Comparison of ENCODE assay signal across 8 cellular contexts in the genomic region with DNA sequence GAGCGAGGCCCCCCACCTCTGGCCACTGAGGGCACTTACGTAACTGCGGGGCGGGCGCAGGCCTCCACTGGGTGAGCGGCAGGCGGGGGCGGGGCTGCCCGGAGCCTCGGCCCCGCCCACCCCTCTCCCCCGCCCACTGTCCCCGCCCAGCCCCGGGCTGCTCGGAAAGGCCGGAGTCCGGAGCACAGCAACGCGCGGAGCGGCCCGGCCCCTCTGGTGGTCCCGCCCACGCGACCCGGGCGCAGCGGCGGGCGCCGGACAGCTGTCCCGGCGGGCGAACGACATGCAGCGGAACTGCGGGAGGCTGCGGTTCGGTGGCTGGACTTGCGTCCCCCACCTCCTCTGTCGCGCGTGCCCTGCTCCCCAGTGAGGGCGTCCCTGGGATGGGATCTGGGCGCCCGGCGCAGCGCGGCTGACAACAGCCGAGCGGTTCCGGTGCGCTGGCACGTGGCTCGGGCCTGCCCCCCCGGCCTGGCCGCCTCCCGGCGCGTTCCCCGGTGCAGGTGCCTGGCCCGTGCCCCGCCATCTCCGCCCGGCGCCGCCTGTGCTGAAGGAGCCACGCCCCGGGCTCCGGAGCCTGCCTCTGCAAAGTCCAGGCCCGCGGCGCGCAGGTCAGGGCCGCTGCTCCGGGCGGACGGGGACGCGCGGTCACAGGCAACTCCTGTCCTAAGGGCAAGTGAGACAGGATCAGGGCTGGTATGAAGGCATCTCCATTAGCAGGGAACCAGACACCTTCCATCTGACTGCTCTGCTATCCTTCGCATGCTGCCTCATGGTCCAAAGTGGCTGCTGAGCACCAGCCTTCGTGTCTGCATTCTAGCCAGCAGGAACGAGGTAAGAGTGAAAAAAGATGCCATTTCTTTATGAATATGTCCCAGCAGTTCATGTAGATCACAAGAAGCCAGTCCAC. TPM values are rescaled to one million over a fixed set of nuclear protein-coding genes. Genes with fewer than 3 reads are reported as not detected.
DNase-seq lines count a peak whose midpoint lies in the region; ATAC-seq and TF ChIP-seq lines count a peak whose summit lies in the region.
"Had no signal": no experiment of that assay in that cellular context is flagged by ENCODE, and none has a peak within 500 bp of the region (broad histone marks: within the 10 kb centered on the region; RNA-seq: fewer than 3 reads in every experiment).

No MANE protein-coding gene starts in this region.

- WGBS in trophoblast cell (ENCODE audit: extremely low coverage, insufficient coverage, insufficient read length) = no CpG with 5 or more reads among the region's 84 CpGs

- POLR2A ChIA-PET in HEK293 (lab: Yijun Ruan, JAX) = no interaction called here

- H4K8ac ChIP-seq in trophoblast cell (ENCODE audit: low read depth, low read length) = no peak overlapping the region

- peak; percentile 63 for ATAC-seq in Right ventricle myocardium inferior

- no peak overlapping the region for H3K4ac ChIP-seq in trophoblast cell (ENCODE audit: low read depth, low read length)

- intact Hi-C loops in Right ventricle myocardium inferior (cut with DNase I) (no loop called here), uterus (cut with DNase I; ENCODE audit: low total_unique reads) (no loop called here)

- H3K79me2 ChIP-seq in trophoblast cell (ENCODE audit: control insufficient read depth, insufficient read depth, low read length, poor library complexity) = no peaks in the 10 kb centered on the region

- no peak for TF ChIP-seq POLR2A in uterus (IDR thresholded peaks at IDR 0.05)

- H3K18ac ChIP-seq in trophoblast cell (ENCODE audit: low read length) = no peak overlapping the region

- H2BK5ac ChIP-seq in trophoblast cell (ENCODE audit: low read depth, low read length, poor library complexity) = no peak overlapping the region

- H2AK5ac ChIP-seq in trophoblast cell (ENCODE audit: low read length) = no peak overlapping the region

- H3K9ac ChIP-seq in trophoblast cell (ENCODE audit: low read length) = no peak overlapping the region

- no peaks in the 10 kb centered on the region for H3K9me3 ChIP-seq in HEK293 (ENCODE audit: control insufficient read depth, insufficient read depth, low read depth, low read length)
- peaks cover 7% of the 10 kb centered on the region for H3K9me3 ChIP-seq in trophoblast cell (ENCODE audit: insufficient read depth, low read depth, low read length)
- peaks cover 0 to 6% of the 10 kb centered on the region in 2 donors for H3K9me3 ChIP-seq in uterus

- H3K79me1 ChIP-seq in trophoblast cell (ENCODE audit: low read length) = no peaks in the 10 kb centered on the region

- no peak overlapping the region for H3K27ac ChIP-seq in HEK293 (ENCODE audit: extremely low read depth, low read depth, low read length)
- H3K27ac ChIP-seq in VCaP = peak overlapping the region; percentile 58; the same call in 1 of the 2 replicates
- no peak overlapping the region for H3K27ac ChIP-seq in trophoblast cell (ENCODE audit: low read depth, low read length)
- H3K27ac ChIP-seq in uterus = no peak overlapping the region

- H4K12ac ChIP-seq in trophoblast cell (ENCODE audit: low read depth, low read length) = no peak overlapping the region

- H3K4me3 ChIP-seq in HEK293 (ENCODE audit: low read depth, low read length) (no peak overlapping the region), trophoblast cell (ENCODE audit: low read depth, low read length) (no peak overlapping the region), uterus (peak overlapping the region in 1 of 2 donors; percentile 23)

- DNase-seq in Right ventricle myocardium inferior (ENCODE audit: missing footprints) (no peak), trophoblast cell (peak; percentile 51 to 72), mucosa of gallbladder (ENCODE audit: low spot score) (no peak), ureter (ENCODE audit: low spot score) (no peak), uterus (no peak)

- H2AFZ ChIP-seq in trophoblast cell (ENCODE audit: insufficient read depth, low read length, poor library complexity) = no peak overlapping the region

- H2BK12ac ChIP-seq in trophoblast cell (ENCODE audit: low read length) = no peak overlapping the region

- H3K4me2 ChIP-seq in trophoblast cell (ENCODE audit: low read length) = peak overlapping the region; percentile 58

- no peaks in the 10 kb centered on the region for H3K4me1 ChIP-seq in HEK293 (ENCODE audit: control insufficient read depth, insufficient read depth, low read length)
- H3K4me1 ChIP-seq in trophoblast cell (ENCODE audit: control insufficient read depth in 1 of 2, insufficient read depth in 2 of 2, low read length in 2 of 2) = peaks cover 3 to 4% of the 10 kb centered on the region in 2 experiments
- H3K4me1 ChIP-seq in uterus = no peaks in the 10 kb centered on the region

- H3K23ac ChIP-seq in trophoblast cell (ENCODE audit: low read length) = no peak overlapping the region

- no peak overlapping the region for H2BK120ac ChIP-seq in trophoblast cell (ENCODE audit: insufficient read depth, low read length, poor library complexity)

- H4K91ac ChIP-seq in trophoblast cell (ENCODE audit: low read depth, low read length) = no peak overlapping the region

- no peaks in the 10 kb centered on the region for H3K36me3 ChIP-seq in HEK293 (ENCODE audit: control insufficient read depth in 2 of 2, insufficient read depth in 1 of 2, low read length in 2 of 2)
- H3K36me3 ChIP-seq in trophoblast cell (ENCODE audit: control insufficient read depth in 1 of 2, insufficient read depth in 2 of 2, low read length in 2 of 2) = no peaks in the 10 kb centered on the region
- no peaks in the 10 kb centered on the region for H3K36me3 ChIP-seq in uterus

- H3K27me3 ChIP-seq in trophoblast cell (ENCODE audit: insufficient read depth, low read length) (peaks cover 6% of the 10 kb centered on the region), uterus (peaks cover 11 to 15% of the 10 kb centered on the region in 2 donors)

- H3K14ac ChIP-seq in trophoblast cell (ENCODE audit: low read length) = no peak overlapping the region

- CTCF ChIA-PET in HEK293 (lab: Yijun Ruan, JAX) = interaction anchor here (1.5 kb wide), 1 partner anchor 28 kb away, joined by 3 read pairs; no protein-coding TSS in a partner anchor

- TF ChIP-seq CTCF in HEK293 (tag by site-specific recombination; IDR thresholded peaks at IDR 0.05) (no peak), VCaP (conservative IDR thresholded peaks at IDR 0.05) (no peak), uterus (IDR thresholded peaks at IDR 0.05) (no peak)

TF ChIP-seq in HEK293, 187 proteins besides CTCF, POLR2A, EP300 and RAD21 (continues in another document):
- no peak for TF ChIP-seq ZNF223 (tag by site-specific recombination; IDR thresholded peaks at IDR 0.05)
- peak; percentile 50; the same call in 1 of the 2 replicates for TF ChIP-seq TRIM28 (IDR thresholded peaks at IDR 0.05; ENCODE audit: borderline replicate concordance, low read length)
- 0 out of 2 replicates have a peak, but pooled peaks have one; percentile 14 for TF ChIP-seq ZNF341 (tag by site-specific recombination; IDR thresholded peaks at IDR 0.05; ENCODE audit: low read depth)
- TF ChIP-seq GLI2 (tag by site-specific recombination; IDR thresholded peaks at IDR 0.05; ENCODE audit: borderline replicate concordance, low read depth) = no peak
- TF ChIP-seq SCRT2 (tag by site-specific recombination; IDR thresholded peaks at IDR 0.05) = peak; percentile 39; the same call in 1 of the 2 replicates
- TF ChIP-seq, protein P1, sequence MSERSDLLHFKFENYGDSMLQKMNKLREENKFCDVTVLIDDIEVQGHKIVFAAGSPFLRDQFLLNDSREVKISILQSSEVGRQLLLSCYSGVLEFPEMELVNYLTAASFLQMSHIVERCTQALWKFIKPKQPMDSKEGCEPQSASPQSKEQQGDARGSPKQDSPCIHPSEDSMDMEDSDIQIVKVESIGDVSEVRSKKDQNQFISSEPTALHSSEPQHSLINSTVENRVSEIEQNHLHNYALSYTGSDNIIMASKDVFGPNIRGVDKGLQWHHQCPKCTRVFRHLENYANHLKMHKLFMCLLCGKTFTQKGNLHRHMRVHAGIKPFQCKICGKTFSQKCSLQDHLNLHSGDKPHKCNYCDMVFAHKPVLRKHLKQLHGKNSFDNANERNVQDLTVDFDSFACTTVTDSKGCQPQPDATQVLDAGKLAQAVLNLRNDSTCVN (tag by site-specific recombination; optimal IDR thresholded peaks at IDR 0.05) = peak; percentile 28
- TF ChIP-seq SETDB1 (IDR thresholded peaks at IDR 0.05; ENCODE audit: insufficient read length, low read length) = peak; percentile 54
- TF ChIP-seq, protein P2, sequence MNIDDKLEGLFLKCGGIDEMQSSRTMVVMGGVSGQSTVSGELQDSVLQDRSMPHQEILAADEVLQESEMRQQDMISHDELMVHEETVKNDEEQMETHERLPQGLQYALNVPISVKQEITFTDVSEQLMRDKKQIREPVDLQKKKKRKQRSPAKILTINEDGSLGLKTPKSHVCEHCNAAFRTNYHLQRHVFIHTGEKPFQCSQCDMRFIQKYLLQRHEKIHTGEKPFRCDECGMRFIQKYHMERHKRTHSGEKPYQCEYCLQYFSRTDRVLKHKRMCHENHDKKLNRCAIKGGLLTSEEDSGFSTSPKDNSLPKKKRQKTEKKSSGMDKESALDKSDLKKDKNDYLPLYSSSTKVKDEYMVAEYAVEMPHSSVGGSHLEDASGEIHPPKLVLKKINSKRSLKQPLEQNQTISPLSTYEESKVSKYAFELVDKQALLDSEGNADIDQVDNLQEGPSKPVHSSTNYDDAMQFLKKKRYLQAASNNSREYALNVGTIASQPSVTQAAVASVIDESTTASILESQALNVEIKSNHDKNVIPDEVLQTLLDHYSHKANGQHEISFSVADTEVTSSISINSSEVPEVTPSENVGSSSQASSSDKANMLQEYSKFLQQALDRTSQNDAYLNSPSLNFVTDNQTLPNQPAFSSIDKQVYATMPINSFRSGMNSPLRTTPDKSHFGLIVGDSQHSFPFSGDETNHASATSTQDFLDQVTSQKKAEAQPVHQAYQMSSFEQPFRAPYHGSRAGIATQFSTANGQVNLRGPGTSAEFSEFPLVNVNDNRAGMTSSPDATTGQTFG (tag by site-specific recombination; IDR thresholded peaks at IDR 0.05; ENCODE audit: borderline replicate concordance) = no peak

RNA-seq across cellular contexts. Expression of a gene that starts 21.8 kb away (rescaled TPM):
- not detected for total RNA-seq in Right ventricle myocardium inferior
- polyA plus RNA-seq in trophoblast cell (2013) = 0.03 TPM in 1 of 2 replicates, not detected in the other
- total RNA-seq in mucosa of gallbladder = 0.37 TPM
- 0.29 TPM for total RNA-seq in ureter
- total RNA-seq in uterus = under 1 TPM in 2 of 4 donors, not detected in 2; 0.26 to 0.48 TPM
- total RNA-seq: dermis microvascular lymphatic vessel endothelial cell had no signal

RNA-seq across cellular contexts. Expression of a gene that starts 47.5 kb away (rescaled TPM):
- total RNA-seq in Right ventricle myocardium inferior (88.4 TPM), mucosa of gallbladder (109 TPM), ureter (68.1 TPM), uterus (100 to 1,000 TPM in 1 of 4 donors, 10 to 100 TPM in 3; 27.5 to 118 (median 51.9) TPM)
- 65.0 and 74.6 TPM in 2 replicates for polyA plus RNA-seq in trophoblast cell (2013)

Comparison
In these comparisons a context has a peak if more than half of its experiments do, and no peak if none do; other contexts are left out.
1. DNase-seq: peak in trophoblast cell (2 of 2); none in Right ventricle myocardium inferior (single experiment), mucosa of gallbladder (single experiment), ureter (single experiment) and uterus (0 of 2).